8 cellular contexts compared by ENCODE assay signal in genomic region chr5:134100283-134101011, GRCh38. TPM values are rescaled to one million over a fixed set of nuclear protein-coding genes. Genes with fewer than 3 reads are reported as not detected.
A peak's percentile ranks its signal among the peaks of the same experiment; 100 is the strongest.
DNase-seq lines count a peak whose midpoint lies in the region; ATAC-seq and TF ChIP-seq lines count a peak whose summit lies in the region.

No MANE protein-coding gene starts in this region.

- H3K4me1 ChIP-seq in mammary epithelial cell (ENCODE audit: insufficient read depth, low read length), result peaks cover 9% of the 10 kb centered on the region

- no peak overlapping the region for H3K4me3 ChIP-seq in mammary epithelial cell (replicated peaks in 1 of 3; ENCODE audit: insufficient read depth in 1 of 3, low read depth in 2 of 3, low read length in 3 of 3)

- H3K27ac ChIP-seq in mammary epithelial cell (ENCODE audit: insufficient read depth, low read depth, low read length), result peak overlapping the region; percentile 11

- peak overlapping the region; percentile 28 for H3K9ac ChIP-seq in mammary epithelial cell (ENCODE audit: insufficient read depth, low read length)

- no peaks in the 10 kb centered on the region for H3K9me3 ChIP-seq in mammary epithelial cell (replicated peaks; ENCODE audit: insufficient read depth, low read length)

- peak; percentile 52 to 62 (median 54) for DNase-seq in activated CD4-positive, CD25-positive, alpha-beta regulatory T cell (lab: John Stamatoyannopoulos, UW)
- DNase-seq in mammary epithelial cell, result peak; percentile 93
- peak; percentile 21 for DNase-seq in smooth muscle cell of the brain vasculature (ENCODE audit: low read depth, low spot score)
- DNase-seq in amygdala (lab: John Stamatoyannopoulos, UW), result no peak
- no peak for DNase-seq in LoVo (ENCODE audit: low spot score)
- DNase-seq in SIG-M5 (lab: John Stamatoyannopoulos, UW), result no peak

- no peaks in the 10 kb centered on the region for H4K20me1 ChIP-seq in mammary epithelial cell (ENCODE audit: insufficient read depth, low read length)

- no peak overlapping the region for H3K4me2 ChIP-seq in mammary epithelial cell (ENCODE audit: insufficient read depth, low read depth, low read length)

- CTCF ChIA-PET in mammary epithelial cell (lab: Charles Lee; ENCODE audit: low non-redundant PET), result no interaction called here

- dilution Hi-C loops in mammary epithelial cell (cut with HindIII; ENCODE audit: low sequenced_read_pairs), result no loop called here

- no peaks in the 10 kb centered on the region for H3K36me3 ChIP-seq in mammary epithelial cell (ENCODE audit: insufficient read depth, low read length)

- peak; percentile 78 for ATAC-seq in HG03103 (IDR thresholded peaks at IDR 0.05; ENCODE audit: low read depth, unreplicated experiment)

- peak; percentile 34 for TF ChIP-seq POLR2A in GM19099 (IDR thresholded peaks at IDR 0.05; ENCODE audit: extremely low read depth, insufficient read length, low read depth)

- intact Hi-C loops in mammary epithelial cell (cut with micrococcal nuclease), result no loop called here

- WGBS in mammary epithelial cell (ENCODE audit: low coverage, missing lambda C conversion rate), result 22% methylated on average over 9 of the region's 9 CpGs

- BruUV-seq in mammary epithelial cell (replicated peaks; lab: Mats Ljungman, UMichigan), result TSS peak; percentile 65

- H3K79me2 ChIP-seq in mammary epithelial cell (ENCODE audit: insufficient read depth, low read length), result no peaks in the 10 kb centered on the region

- peak overlapping the region; percentile 75 for H2AFZ ChIP-seq in mammary epithelial cell (ENCODE audit: low read depth, low read length)

- no peak for TF ChIP-seq CTCF in mammary epithelial cell (conservative IDR thresholded peaks at IDR 0.05 in 1 of 2, IDR thresholded peaks at IDR 0.05 in 1 of 2; ENCODE audit: extremely low read depth in 1 of 2, insufficient read depth in 1 of 2, low read depth in 1 of 2, low read length in 2 of 2)

- H3K27me3 ChIP-seq in mammary epithelial cell (ENCODE audit: insufficient read depth, low read length), result peaks cover 3% of the 10 kb centered on the region

- in situ Hi-C loops in mammary epithelial cell (cut with MboI; ENCODE audit: low sequenced_read_pairs in 2 of 2), result no loop called here

RNA-seq across cellular contexts. Expression of gene TCF7, which starts 14.0 kb away (rescaled TPM):
- 1 to 10 TPM; 3.3 to 6.5 TPM for total RNA-seq in mammary epithelial cell
- 2.0 TPM for polyA plus RNA-seq in mammary epithelial cell
- polyA minus RNA-seq in mammary epithelial cell, result 18.8 TPM

Comparison
In these comparisons a context has a peak if more than half of its experiments do, and no peak if none do; other contexts are left out.
1. DNase-seq: peak in activated CD4-positive, CD25-positive, alpha-beta regulatory T cell (4 of 4), mammary epithelial cell (single experiment) and smooth muscle cell of the brain vasculature (single experiment); none in amygdala (0 of 56), LoVo (single experiment) and SIG-M5 (single experiment).